Comparison of ENCODE assay signal across 8 cellular contexts in the genomic region with DNA sequence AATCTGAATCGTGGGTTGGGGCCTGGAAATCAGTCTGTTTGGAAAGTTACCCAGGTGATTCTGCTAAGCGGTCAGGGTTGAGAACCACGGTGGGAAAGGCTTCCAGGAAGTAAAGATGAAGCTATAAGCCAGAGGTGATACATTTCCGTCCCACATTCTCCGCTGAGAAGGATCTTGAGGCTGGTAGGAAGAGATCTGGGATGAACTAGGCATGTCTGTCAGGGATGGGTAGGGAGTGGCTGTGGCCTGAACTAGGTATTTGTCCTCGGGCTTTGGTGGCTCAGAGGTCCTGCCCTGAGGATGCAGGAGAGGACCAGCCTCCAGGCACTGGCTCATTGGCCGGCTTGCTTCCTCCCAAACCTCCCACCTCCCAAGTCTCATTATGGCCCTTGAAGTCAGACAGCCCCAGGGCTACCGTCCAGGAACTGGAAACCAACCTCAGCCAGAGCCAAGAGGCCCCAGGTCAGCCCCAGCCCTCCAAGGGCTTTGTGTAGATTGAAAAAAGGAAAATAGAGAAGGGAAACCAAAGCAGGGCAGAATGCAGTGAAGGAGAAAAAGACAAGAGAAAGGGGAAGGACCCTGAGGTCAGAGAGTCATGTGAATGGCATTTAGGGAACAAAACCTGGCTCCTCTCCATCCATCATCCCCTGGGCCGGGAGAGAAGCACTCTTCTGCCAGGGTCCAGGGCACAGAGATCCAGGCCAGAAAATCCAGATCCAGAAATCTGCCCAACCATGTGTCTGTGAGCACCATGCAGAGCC.
DNase-seq lines count a peak whose midpoint lies in the region; ATAC-seq and TF ChIP-seq lines count a peak whose summit lies in the region.

No MANE protein-coding gene starts in this region.

- POLR2A ChIA-PET in naive thymus-derived CD4-positive, alpha-beta T cell (lab: Charles Lee), result interaction anchor here (1.3 kb wide), 1 partner anchor 115 kb away, joined by 3 read pairs; no protein-coding TSS in a partner anchor

- intact Hi-C loops in naive thymus-derived CD4-positive, alpha-beta T cell (cut with micrococcal nuclease), result no loop called here

- peak overlapping the region; percentile 74 to 88 for H3K27ac ChIP-seq in coronary artery
- no peak overlapping the region for H3K27ac ChIP-seq in naive thymus-derived CD4-positive, alpha-beta T cell (ENCODE audit: low read depth, low read length)

- DNase-seq in CD1c-positive myeloid dendritic cell (ENCODE audit: extremely low spot score) (peak; percentile 74), LHCN-M2 (ENCODE audit: low read depth) (peak; percentile 36), coronary artery (ENCODE audit: low spot score) (no peak), foreskin melanocyte (no peak)
- no peak for DNase-seq in naive thymus-derived CD4-positive, alpha-beta T cell
- DNase-seq in activated naive CD4-positive, alpha-beta T cell treated with anti-CD3 and anti-CD28 coated beads, Interleukin-2, amount 10 ng/mL, durations not matched to agents 7 days and 5 days, result no peak

- H3K4me3 Mint-ChIP-seq in naive thymus-derived CD4-positive, alpha-beta T cell, result peak overlapping the region in 1 of 10 donors; percentile 7
- H3K4me3 Mint-ChIP-seq in activated naive CD4-positive, alpha-beta T cell treated with anti-CD3 and anti-CD28 coated beads, Interleukin-2, amount 10 ng/mL, durations not matched to agents 7 days and 5 days, result no peak overlapping the region

- H3K27me3 ChIP-seq in naive thymus-derived CD4-positive, alpha-beta T cell (ENCODE audit: control insufficient read depth in 2 of 2, insufficient read depth in 2 of 2, low read length in 2 of 2), result no peaks in the 10 kb centered on the region

- H3K9me3 Mint-ChIP-seq in naive thymus-derived CD4-positive, alpha-beta T cell, result peaks cover 0 to 6% (median 0%) of the 10 kb centered on the region in 11 donors
- H3K9me3 Mint-ChIP-seq in activated naive CD4-positive, alpha-beta T cell treated with anti-CD3 and anti-CD28 coated beads, Interleukin-2, amount 10 ng/mL, durations not matched to agents 7 days and 5 days, result peaks cover 4% of the 10 kb centered on the region

- H3K27me3 Mint-ChIP-seq in naive thymus-derived CD4-positive, alpha-beta T cell, result no peaks in the 10 kb centered on the region
- H3K27me3 Mint-ChIP-seq in activated naive CD4-positive, alpha-beta T cell treated with anti-CD3 and anti-CD28 coated beads, Interleukin-2, amount 10 ng/mL, durations not matched to agents 7 days and 5 days, result peaks cover 22% of the 10 kb centered on the region

- no peak overlapping the region for H3K4me3 ChIP-seq in coronary artery
- no peak overlapping the region for H3K4me3 ChIP-seq in naive thymus-derived CD4-positive, alpha-beta T cell (ENCODE audit: low read length)

- no peak for TF ChIP-seq CTCF in coronary artery (IDR thresholded peaks at IDR 0.05)

- no peaks in the 10 kb centered on the region for H3K9me3 ChIP-seq in naive thymus-derived CD4-positive, alpha-beta T cell (ENCODE audit: control insufficient read depth in 2 of 3, low read length in 3 of 3)

- no peaks in the 10 kb centered on the region for H3K4me1 ChIP-seq in naive thymus-derived CD4-positive, alpha-beta T cell (ENCODE audit: control insufficient read depth in 2 of 2, insufficient read depth in 2 of 2, low read length in 2 of 2)

- CTCF ChIA-PET in naive thymus-derived CD4-positive, alpha-beta T cell (lab: Charles Lee), result interaction anchor here (0.6 kb wide), 1 partner anchor 9 kb away, joined by 5 read pairs; no protein-coding TSS in a partner anchor
- CTCF ChIA-PET in activated naive CD4-positive, alpha-beta T cell treated with anti-CD3 and anti-CD28 coated beads, Interleukin-2, amount 10 ng/mL, durations not matched to agents 7 days and 5 days (lab: Charles Lee), result interaction anchor here (1.1 kb wide), 1 partner anchor 19 kb away, joined by 3 read pairs; no protein-coding TSS in a partner anchor

- peaks cover 0 to 40% (median 4%) of the 10 kb centered on the region in 5 donors for H3K36me3 Mint-ChIP-seq in naive thymus-derived CD4-positive, alpha-beta T cell
- H3K36me3 Mint-ChIP-seq in activated naive CD4-positive, alpha-beta T cell treated with anti-CD3 and anti-CD28 coated beads, Interleukin-2, amount 10 ng/mL, durations not matched to agents 7 days and 5 days, result peaks cover 6% of the 10 kb centered on the region

- no peaks in the 10 kb centered on the region for H3K36me3 ChIP-seq in naive thymus-derived CD4-positive, alpha-beta T cell (ENCODE audit: control insufficient read depth in 2 of 3, insufficient read depth in 3 of 3, low read length in 3 of 3)

- H3K4me1 Mint-ChIP-seq in naive thymus-derived CD4-positive, alpha-beta T cell, result peaks cover 4 to 38% (median 9%) of the 10 kb centered on the region in 7 donors
- no peaks in the 10 kb centered on the region for H3K4me1 Mint-ChIP-seq in activated naive CD4-positive, alpha-beta T cell treated with anti-CD3 and anti-CD28 coated beads, Interleukin-2, amount 10 ng/mL, durations not matched to agents 7 days and 5 days

- H3K27ac Mint-ChIP-seq in naive thymus-derived CD4-positive, alpha-beta T cell, result peak overlapping the region in 3 of 9 donors; percentile 10 to 76 (median 69)
- no peak overlapping the region for H3K27ac Mint-ChIP-seq in activated naive CD4-positive, alpha-beta T cell treated with anti-CD3 and anti-CD28 coated beads, Interleukin-2, amount 10 ng/mL, durations not matched to agents 7 days and 5 days

- ATAC-seq in naive thymus-derived CD4-positive, alpha-beta T cell, result peak; percentile 46
- ATAC-seq in GM18517 (IDR thresholded peaks at IDR 0.05; ENCODE audit: unreplicated experiment), result no peak
- ATAC-seq in GM18519 (IDR thresholded peaks at IDR 0.05; ENCODE audit: low FRiP score, unreplicated experiment), result no peak

Comparison
In these comparisons a context has a peak if more than half of its experiments do, and no peak if none do; other contexts are left out.
1. DNase-seq: peak in CD1c-positive myeloid dendritic cell (single experiment) and LHCN-M2 (single experiment); none in coronary artery (single experiment), naive thymus-derived CD4-positive, alpha-beta T cell (0 of 9), foreskin melanocyte (single experiment) and activated naive CD4-positive, alpha-beta T cell treated with anti-CD3 and anti-CD28 coated beads, Interleukin-2, amount 10 ng/mL, durations not matched to agents 7 days and 5 days (single experiment).